In the genomic region with DNA sequence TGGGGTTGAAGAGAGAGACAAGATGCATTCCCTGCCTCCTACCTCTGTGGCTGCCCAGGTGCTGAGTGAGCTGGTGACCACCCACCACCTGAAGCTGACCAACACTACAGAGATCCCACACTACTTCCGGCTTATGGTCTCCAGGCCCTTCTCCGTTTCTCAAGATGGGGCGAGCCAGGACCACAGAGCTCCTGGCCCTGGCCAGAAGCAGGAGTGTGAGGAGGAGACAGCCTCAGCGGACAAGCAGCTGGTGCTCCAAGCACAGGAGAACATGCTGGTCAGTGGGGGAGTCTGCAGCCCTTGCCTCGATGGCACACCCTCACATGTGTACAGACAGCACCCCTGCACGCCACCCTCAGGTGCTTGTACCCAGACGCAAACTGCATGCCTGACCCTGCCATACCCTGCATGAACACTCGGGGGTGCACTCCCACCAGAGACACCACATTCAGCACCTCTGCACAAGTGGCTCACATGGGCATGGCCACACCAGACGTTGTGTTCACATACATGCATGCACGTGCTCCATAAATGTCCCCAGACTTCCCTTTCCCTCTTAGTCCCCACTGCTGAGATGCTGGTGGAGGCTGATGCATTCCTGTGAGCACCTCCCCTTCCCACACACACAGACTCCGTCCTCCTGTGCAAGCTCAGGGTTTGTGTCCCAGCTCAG, we compare ENCODE assay signal across 1 cellular context.
A peak's percentile ranks its signal among the peaks of the same experiment; 100 is the strongest.
TF ChIP-seq lines count a peak whose summit lies in the region.

No MANE protein-coding gene starts in this region.

TF ChIP-seq in K562, 482 proteins besides CTCF, POLR2A, EP300 and RAD21 (continued from another document):
- TF ChIP-seq, protein P1, sequence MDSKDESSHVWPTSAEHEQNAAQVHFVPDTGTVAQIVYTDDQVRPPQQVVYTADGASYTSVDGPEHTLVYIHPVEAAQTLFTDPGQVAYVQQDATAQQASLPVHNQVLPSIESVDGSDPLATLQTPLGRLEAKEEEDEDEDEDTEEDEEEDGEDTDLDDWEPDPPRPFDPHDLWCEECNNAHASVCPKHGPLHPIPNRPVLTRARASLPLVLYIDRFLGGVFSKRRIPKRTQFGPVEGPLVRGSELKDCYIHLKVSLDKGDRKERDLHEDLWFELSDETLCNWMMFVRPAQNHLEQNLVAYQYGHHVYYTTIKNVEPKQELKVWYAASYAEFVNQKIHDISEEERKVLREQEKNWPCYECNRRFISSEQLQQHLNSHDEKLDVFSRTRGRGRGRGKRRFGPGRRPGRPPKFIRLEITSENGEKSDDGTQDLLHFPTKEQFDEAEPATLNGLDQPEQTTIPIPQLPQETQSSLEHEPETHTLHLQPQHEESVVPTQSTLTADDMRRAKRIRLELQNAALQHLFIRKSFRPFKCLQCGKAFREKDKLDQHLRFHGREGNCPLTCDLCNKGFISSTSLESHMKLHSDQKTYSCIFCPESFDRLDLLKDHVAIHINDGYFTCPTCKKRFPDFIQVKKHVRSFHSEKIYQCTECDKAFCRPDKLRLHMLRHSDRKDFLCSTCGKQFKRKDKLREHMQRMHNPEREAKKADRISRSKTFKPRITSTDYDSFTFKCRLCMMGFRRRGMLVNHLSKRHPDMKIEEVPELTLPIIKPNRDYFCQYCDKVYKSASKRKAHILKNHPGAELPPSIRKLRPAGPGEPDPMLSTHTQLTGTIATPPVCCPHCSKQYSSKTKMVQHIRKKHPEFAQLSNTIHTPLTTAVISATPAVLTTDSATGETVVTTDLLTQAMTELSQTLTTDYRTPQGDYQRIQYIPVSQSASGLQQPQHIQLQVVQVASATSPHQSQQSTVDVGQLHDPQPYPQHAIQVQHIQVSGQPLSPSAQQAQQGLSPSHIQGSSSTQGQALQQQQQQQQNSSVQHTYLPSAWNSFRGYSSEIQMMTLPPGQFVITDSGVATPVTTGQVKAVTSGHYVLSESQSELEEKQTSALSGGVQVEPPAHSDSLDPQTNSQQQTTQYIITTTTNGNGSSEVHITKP (IDR thresholded peaks at IDR 0.05; ENCODE audit: partially characterized antibody): peak; percentile 62
- TF ChIP-seq ZNF696 (CRISPR knock-in tag; conservative IDR thresholded peaks at IDR 0.05) (no peak), ZBTB17 (CRISPR knock-in tag; IDR thresholded peaks at IDR 0.05) (peak; percentile 61; the same call in 1 of the 2 replicates), ZNF212 (CRISPR knock-in tag; IDR thresholded peaks at IDR 0.05) (no peak), SRSF9 (IDR thresholded peaks at IDR 0.05; ENCODE audit: borderline replicate concordance, low read depth, low read length) (no peak), MTA2 (IDR thresholded peaks at IDR 0.05; ENCODE audit: low read depth) (no peak), XRCC4 (IDR thresholded peaks at IDR 0.05; ENCODE audit: extremely low read depth, insufficient read depth, insufficient read length) (no peak), SMC3 (conservative IDR thresholded peaks at IDR 0.05; ENCODE audit: insufficient read depth, low read depth, low read length) (peak; percentile 96), BCOR (IDR thresholded peaks at IDR 0.05) (0 out of 2 replicates have a peak, but pooled peaks have one; percentile 7), NR2C2 (CRISPR knock-in tag; IDR thresholded peaks at IDR 0.05) (peak; percentile 71; the same call in 1 of the 2 replicates), NR2C2 (tag; IDR thresholded peaks at IDR 0.05) (no peak), YY1 (IDR thresholded peaks at IDR 0.05; ENCODE audit: borderline replicate concordance in 1 of 3, control insufficient read depth in 1 of 3, extremely low read depth in 1 of 3, insufficient read depth in 3 of 3, insufficient read length in 1 of 3, insufficient replicate concordance in 2 of 3, low read depth in 1 of 3, low read length in 2 of 3) (peak in 1 of 3 experiments; percentile 28), CBX2 (IDR thresholded peaks at IDR 0.05; ENCODE audit: insufficient read depth, low read length, poor library complexity, severe bottlenecking) (no peak), CXXC5 (CRISPR knock-in tag; IDR thresholded peaks at IDR 0.05) (peak; percentile 39; the same call in 1 of the 2 replicates), ZNF143 (CRISPR knock-in tag; IDR thresholded peaks at IDR 0.05) (no peak), MYNN (IDR thresholded peaks at IDR 0.05) (peak; percentile 71; the same call in 1 of the 2 replicates), MYNN (CRISPR knock-in tag; IDR thresholded peaks at IDR 0.05) (no peak), RCOR1 (IDR thresholded peaks at IDR 0.05; ENCODE audit: borderline replicate concordance in 1 of 2, low read depth in 2 of 2, low read length in 2 of 2) (0 out of 4 replicates have a peak, but pooled peaks of 1 of the 2 experiments have one; percentile 37), RBM39 (optimal IDR thresholded peaks at IDR 0.05; ENCODE audit: low read depth, low read length) (no peak), ZZZ3 (IDR thresholded peaks at IDR 0.05) (no peak), ZNF224 (CRISPR knock-in tag; IDR thresholded peaks at IDR 0.05) (no peak), FOXK2 (conservative IDR thresholded peaks at IDR 0.05 in 1 of 2, IDR thresholded peaks at IDR 0.05 in 1 of 2; ENCODE audit: low read depth in 2 of 2) (0 out of 4 replicates have a peak, but pooled peaks of 1 of the 2 experiments have one; percentile 38)
- TF ChIP-seq, protein P2, sequence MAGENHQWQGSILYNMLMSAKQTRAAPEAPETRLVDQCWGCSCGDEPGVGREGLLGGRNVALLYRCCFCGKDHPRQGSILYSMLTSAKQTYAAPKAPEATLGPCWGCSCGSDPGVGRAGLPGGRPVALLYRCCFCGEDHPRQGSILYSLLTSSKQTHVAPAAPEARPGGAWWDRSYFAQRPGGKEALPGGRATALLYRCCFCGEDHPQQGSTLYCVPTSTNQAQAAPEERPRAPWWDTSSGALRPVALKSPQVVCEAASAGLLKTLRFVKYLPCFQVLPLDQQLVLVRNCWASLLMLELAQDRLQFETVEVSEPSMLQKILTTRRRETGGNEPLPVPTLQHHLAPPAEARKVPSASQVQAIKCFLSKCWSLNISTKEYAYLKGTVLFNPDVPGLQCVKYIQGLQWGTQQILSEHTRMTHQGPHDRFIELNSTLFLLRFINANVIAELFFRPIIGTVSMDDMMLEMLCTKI (IDR thresholded peaks at IDR 0.05; ENCODE audit: partially characterized antibody): no peak
- TF ChIP-seq, protein P3, sequence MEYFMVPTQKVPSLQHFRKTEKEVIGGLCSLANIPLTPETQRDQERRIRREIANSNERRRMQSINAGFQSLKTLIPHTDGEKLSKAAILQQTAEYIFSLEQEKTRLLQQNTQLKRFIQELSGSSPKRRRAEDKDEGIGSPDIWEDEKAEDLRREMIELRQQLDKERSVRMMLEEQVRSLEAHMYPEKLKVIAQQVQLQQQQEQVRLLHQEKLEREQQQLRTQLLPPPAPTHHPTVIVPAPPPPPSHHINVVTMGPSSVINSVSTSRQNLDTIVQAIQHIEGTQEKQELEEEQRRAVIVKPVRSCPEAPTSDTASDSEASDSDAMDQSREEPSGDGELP (CRISPR knock-in tag; IDR thresholded peaks at IDR 0.05; ENCODE audit: borderline replicate concordance): peak; percentile 70; the same call in 1 of the 2 replicates
- TF ChIP-seq, protein P4, sequence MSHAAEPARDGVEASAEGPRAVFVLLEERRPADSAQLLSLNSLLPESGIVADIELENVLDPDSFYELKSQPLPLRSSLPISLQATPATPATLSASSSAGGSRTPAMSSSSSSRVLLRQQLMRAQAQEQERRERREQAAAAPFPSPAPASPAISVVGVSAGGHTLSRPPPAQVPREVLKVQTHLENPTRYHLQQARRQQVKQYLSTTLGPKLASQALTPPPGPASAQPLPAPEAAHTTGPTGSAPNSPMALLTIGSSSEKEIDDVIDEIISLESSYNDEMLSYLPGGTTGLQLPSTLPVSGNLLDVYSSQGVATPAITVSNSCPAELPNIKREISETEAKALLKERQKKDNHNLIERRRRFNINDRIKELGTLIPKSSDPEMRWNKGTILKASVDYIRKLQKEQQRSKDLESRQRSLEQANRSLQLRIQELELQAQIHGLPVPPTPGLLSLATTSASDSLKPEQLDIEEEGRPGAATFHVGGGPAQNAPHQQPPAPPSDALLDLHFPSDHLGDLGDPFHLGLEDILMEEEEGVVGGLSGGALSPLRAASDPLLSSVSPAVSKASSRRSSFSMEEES (CRISPR knock-in tag; IDR thresholded peaks at IDR 0.05): no peak; the same call in 1 of the 2 replicates
- TF ChIP-seq, protein P5, sequence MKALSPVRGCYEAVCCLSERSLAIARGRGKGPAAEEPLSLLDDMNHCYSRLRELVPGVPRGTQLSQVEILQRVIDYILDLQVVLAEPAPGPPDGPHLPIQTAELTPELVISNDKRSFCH (CRISPR knock-in tag; IDR thresholded peaks at IDR 0.05): no peak
- TF ChIP-seq, protein P5 (tag; IDR thresholded peaks at IDR 0.05): no peak
- TF ChIP-seq, protein P6, sequence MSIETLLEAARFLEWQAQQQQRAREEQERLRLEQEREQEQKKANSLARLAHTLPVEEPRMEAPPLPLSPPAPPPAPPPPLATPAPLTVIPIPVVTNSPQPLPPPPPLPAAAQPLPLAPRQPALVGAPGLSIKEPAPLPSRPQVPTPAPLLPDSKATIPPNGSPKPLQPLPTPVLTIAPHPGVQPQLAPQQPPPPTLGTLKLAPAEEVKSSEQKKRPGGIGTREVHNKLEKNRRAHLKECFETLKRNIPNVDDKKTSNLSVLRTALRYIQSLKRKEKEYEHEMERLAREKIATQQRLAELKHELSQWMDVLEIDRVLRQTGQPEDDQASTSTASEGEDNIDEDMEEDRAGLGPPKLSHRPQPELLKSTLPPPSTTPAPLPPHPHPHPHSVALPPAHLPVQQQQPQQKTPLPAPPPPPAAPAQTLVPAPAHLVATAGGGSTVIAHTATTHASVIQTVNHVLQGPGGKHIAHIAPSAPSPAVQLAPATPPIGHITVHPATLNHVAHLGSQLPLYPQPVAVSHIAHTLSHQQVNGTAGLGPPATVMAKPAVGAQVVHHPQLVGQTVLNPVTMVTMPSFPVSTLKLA (conservative IDR thresholded peaks at IDR 0.05): peak in 1 of 2 experiments; percentile 82; a peak in 3 of 4 replicates
- TF ChIP-seq, protein P7, sequence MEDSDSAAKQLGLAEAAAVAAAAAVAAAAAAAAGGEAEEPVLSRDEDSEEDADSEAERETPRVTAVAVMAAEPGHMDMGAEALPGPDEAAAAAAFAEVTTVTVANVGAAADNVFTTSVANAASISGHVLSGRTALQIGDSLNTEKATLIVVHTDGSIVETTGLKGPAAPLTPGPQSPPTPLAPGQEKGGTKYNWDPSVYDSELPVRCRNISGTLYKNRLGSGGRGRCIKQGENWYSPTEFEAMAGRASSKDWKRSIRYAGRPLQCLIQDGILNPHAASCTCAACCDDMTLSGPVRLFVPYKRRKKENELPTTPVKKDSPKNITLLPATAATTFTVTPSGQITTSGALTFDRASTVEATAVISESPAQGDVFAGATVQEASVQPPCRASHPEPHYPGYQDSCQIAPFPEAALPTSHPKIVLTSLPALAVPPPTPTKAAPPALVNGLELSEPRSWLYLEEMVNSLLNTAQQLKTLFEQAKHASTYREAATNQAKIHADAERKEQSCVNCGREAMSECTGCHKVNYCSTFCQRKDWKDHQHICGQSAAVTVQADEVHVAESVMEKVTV (CRISPR knock-in tag; IDR thresholded peaks at IDR 0.05): peak; percentile 76
- TF ChIP-seq, protein P8, sequence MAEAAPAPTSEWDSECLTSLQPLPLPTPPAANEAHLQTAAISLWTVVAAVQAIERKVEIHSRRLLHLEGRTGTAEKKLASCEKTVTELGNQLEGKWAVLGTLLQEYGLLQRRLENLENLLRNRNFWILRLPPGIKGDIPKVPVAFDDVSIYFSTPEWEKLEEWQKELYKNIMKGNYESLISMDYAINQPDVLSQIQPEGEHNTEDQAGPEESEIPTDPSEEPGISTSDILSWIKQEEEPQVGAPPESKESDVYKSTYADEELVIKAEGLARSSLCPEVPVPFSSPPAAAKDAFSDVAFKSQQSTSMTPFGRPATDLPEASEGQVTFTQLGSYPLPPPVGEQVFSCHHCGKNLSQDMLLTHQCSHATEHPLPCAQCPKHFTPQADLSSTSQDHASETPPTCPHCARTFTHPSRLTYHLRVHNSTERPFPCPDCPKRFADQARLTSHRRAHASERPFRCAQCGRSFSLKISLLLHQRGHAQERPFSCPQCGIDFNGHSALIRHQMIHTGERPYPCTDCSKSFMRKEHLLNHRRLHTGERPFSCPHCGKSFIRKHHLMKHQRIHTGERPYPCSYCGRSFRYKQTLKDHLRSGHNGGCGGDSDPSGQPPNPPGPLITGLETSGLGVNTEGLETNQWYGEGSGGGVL (CRISPR knock-in tag; IDR thresholded peaks at IDR 0.05): no peak
